In the genomic region with DNA sequence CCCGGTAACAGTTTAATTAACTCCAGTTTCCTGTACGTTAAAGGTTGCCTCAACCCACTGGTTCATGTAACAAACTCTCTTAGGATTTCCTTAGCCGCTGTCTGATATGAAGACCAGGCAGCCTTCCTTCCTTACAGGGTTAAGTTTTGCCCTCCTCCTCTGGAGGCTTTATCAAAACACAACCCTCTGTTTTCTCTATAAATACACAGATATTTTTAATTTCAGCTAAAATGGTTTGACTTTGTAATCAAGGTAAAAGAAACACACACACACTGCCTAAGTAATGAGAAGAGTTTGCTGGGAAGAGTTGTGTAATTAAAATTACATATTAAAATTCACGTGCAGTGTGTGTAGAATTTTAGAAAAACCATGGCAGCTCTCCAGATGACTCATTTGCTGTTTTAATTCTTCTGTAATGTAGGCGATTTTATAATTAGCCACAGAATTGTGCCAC, we compare ENCODE assay signal across 14 cellular contexts.
DNase-seq lines count a peak whose midpoint lies in the region; ATAC-seq and TF ChIP-seq lines count a peak whose summit lies in the region.
"Had no signal": no experiment of that assay in that cellular context is flagged by ENCODE, and none has a peak within 500 bp of the region (broad histone marks: within the 10 kb centered on the region; RNA-seq: fewer than 3 reads in every experiment).

No MANE protein-coding gene starts in this region.

- H3K4me1 ChIP-seq in breast epithelium (no peaks in the 10 kb centered on the region), SK-N-SH (ENCODE audit: control insufficient read depth in 1 of 2, insufficient read depth in 2 of 2, low read depth in 1 of 2, low read length in 1 of 2) (peaks cover 8 to 11% of the 10 kb centered on the region in 2 experiments; a peak in 3 of 4 replicates), smooth muscle cell (ENCODE audit: low read depth) (peaks cover 29% of the 10 kb centered on the region)
- H3K4me1 ChIP-seq: right lobe of liver had no signal

- POLR2A ChIA-PET in MCF 10A (lab: Yijun Ruan, JAX) (interaction anchor here (0.5 to 2.1 kb wide), 5 partner anchors 14 to 1942 kb away, joined by 3 to 9 read pairs (median 3); no protein-coding TSS in a partner anchor), SK-N-SH (lab: Yijun Ruan, JAX) (interaction anchor here (1.0 kb wide), 1 partner anchor 67 kb away, joined by 3 read pairs; no protein-coding TSS in a partner anchor)

- peak; percentile 88 for DNase-seq in MCF 10A (ENCODE audit: unreplicated experiment)
- DNase-seq in breast epithelium (ENCODE audit: low spot score in 2 of 2) = no peak
- peak; percentile 13 for DNase-seq in SK-N-SH
- DNase-seq in fibroblast of the aortic adventitia (ENCODE audit: low read depth) = peak; percentile 5
- DNase-seq in smooth muscle cell (lab: John Stamatoyannopoulos, UW; ENCODE audit: unreplicated experiment) = no peak
- no peak for DNase-seq in NCI-H510A (lab: John Stamatoyannopoulos, UW)
- DNase-seq: activated naive CD8-positive, alpha-beta T cell treated with anti-CD3 and anti-CD28 coated beads, Interleukin-2, amount 50 U/mL, for 24 hours; left colon; right lobe of liver; upper lobe of right lung had no signal

- H3K9me3 ChIP-seq in breast epithelium (no peaks in the 10 kb centered on the region), SK-N-SH (no peaks in the 10 kb centered on the region), smooth muscle cell (replicated peaks; ENCODE audit: low read depth) (no peaks in the 10 kb centered on the region)
- H3K9me3 ChIP-seq: right lobe of liver, upper lobe of right lung had no signal

- H3K4me2 ChIP-seq in SK-N-SH (no peak overlapping the region), smooth muscle cell (peak overlapping the region; percentile 70)

- H2AFZ ChIP-seq in SK-N-SH (ENCODE audit: low read depth) (no peak overlapping the region), smooth muscle cell (ENCODE audit: low read depth) (peak overlapping the region; percentile 45)

- no peaks in the 10 kb centered on the region for H3K36me3 ChIP-seq in breast epithelium
- H3K36me3 ChIP-seq in SK-N-SH (replicated peaks in 1 of 2; ENCODE audit: control insufficient read depth in 1 of 2, insufficient read depth in 2 of 2, low read length in 1 of 2) = no peaks in the 10 kb centered on the region
- no peaks in the 10 kb centered on the region for H3K36me3 ChIP-seq in smooth muscle cell (ENCODE audit: low read depth)
- H3K36me3 ChIP-seq: right lobe of liver, upper lobe of right lung had no signal

- H3K4me3 ChIP-seq in breast epithelium = no peak overlapping the region
- H3K4me3 ChIP-seq in SK-N-SH (ENCODE audit: low read depth in 2 of 2, low read length in 1 of 2) = no peak overlapping the region
- H3K4me3 ChIP-seq in fibroblast of the aortic adventitia (ENCODE audit: low read depth, low read length) = no peak overlapping the region
- H3K4me3 ChIP-seq in smooth muscle cell = no peak overlapping the region
- H3K4me3 ChIP-seq: right lobe of liver, upper lobe of right lung had no signal

- no peaks in the 10 kb centered on the region for H3K27me3 ChIP-seq in breast epithelium
- no peaks in the 10 kb centered on the region for H3K27me3 ChIP-seq in SK-N-SH (ENCODE audit: insufficient read depth)
- H3K27me3 ChIP-seq in smooth muscle cell (ENCODE audit: low read depth) = no peaks in the 10 kb centered on the region
- H3K27me3 ChIP-seq: right lobe of liver, upper lobe of right lung had no signal

- TF ChIP-seq RAD21 in SK-N-SH (IDR thresholded peaks at IDR 0.05; ENCODE audit: low read length) = no peak

- no TSS peak for BruUV-seq in MCF 10A (replicated peaks; lab: Mats Ljungman, UMichigan)

- H3K9ac ChIP-seq in SK-N-SH (no peak overlapping the region), smooth muscle cell (ENCODE audit: low read depth) (no peak overlapping the region)

- H3K27ac Mint-ChIP-seq in MCF 10A (ENCODE audit: low read depth, unreplicated experiment) = no peak overlapping the region
- H3K27ac Mint-ChIP-seq: activated naive CD8-positive, alpha-beta T cell treated with anti-CD3 and anti-CD28 coated beads, Interleukin-2, amount 50 U/mL, for 24 hours; T-helper 2 cell treated with Interferon-gamma antibody and Interleukin-4, amounts not matched to agents 5 μg/mL and 100 μg/mL, for 36 hours had no signal

- intact Hi-C loops in MCF 10A (cut with micrococcal nuclease) (no loop called here), breast epithelium (cut with DNase I; ENCODE audit: low total_unique reads) (no loop called here)

- H3K36me3 Mint-ChIP-seq in MCF 10A (ENCODE audit: insufficient read depth, unreplicated experiment) = no peaks in the 10 kb centered on the region

- H3K27ac ChIP-seq in breast epithelium (no peak overlapping the region), SK-N-SH (ENCODE audit: low read depth in 2 of 2, low read length in 1 of 2) (no peak overlapping the region), smooth muscle cell (ENCODE audit: low read depth) (peak overlapping the region; percentile 62)
- H3K27ac ChIP-seq: right lobe of liver, upper lobe of right lung had no signal

- H3K9me2 ChIP-seq in SK-N-SH = no peaks in the 10 kb centered on the region

- no peak for TF ChIP-seq EP300 in SK-N-SH (IDR thresholded peaks at IDR 0.05; ENCODE audit: borderline replicate concordance in 1 of 2, low read depth in 1 of 2, low read length in 1 of 2)

- H3K79me2 ChIP-seq in SK-N-SH (ENCODE audit: insufficient read depth) (no peaks in the 10 kb centered on the region), smooth muscle cell (ENCODE audit: low read depth) (no peaks in the 10 kb centered on the region)

- 35% methylated on average over 5 of the region's 5 CpGs for WGBS in SK-N-SH (ENCODE audit: low lambda C conversion rate)
- 20% methylated on average over 5 of the region's 5 CpGs for WGBS in smooth muscle cell (ENCODE audit: low lambda C conversion rate)

- no peak for ATAC-seq in GM19023 (IDR thresholded peaks at IDR 0.05; ENCODE audit: unreplicated experiment)
- ATAC-seq in HG03457 (IDR thresholded peaks at IDR 0.05; ENCODE audit: unreplicated experiment) = no peak
- ATAC-seq: activated naive CD8-positive, alpha-beta T cell treated with anti-CD3 and anti-CD28 coated beads, Interleukin-2, amount 50 U/mL, for 24 hours; esophagus mucosa; left colon; upper lobe of right lung had no signal

- H4K20me1 ChIP-seq in SK-N-SH (ENCODE audit: insufficient read depth) (no peaks in the 10 kb centered on the region), smooth muscle cell (ENCODE audit: low read depth) (no peaks in the 10 kb centered on the region)

- peaks cover 7% of the 10 kb centered on the region for H3K4me1 Mint-ChIP-seq in MCF 10A (ENCODE audit: insufficient read depth, unreplicated experiment)
- H3K4me1 Mint-ChIP-seq: activated naive CD8-positive, alpha-beta T cell treated with anti-CD3 and anti-CD28 coated beads, Interleukin-2, amount 50 U/mL, for 24 hours had no signal

- TF ChIP-seq CTCF in MCF 10A (IDR thresholded peaks at IDR 0.05; ENCODE audit: unreplicated experiment) (no peak), breast epithelium (IDR thresholded peaks at IDR 0.05) (no peak), SK-N-SH (IDR thresholded peaks at IDR 0.05) (no peak), fibroblast of the aortic adventitia (IDR thresholded peaks at IDR 0.05; ENCODE audit: insufficient read depth, low read length) (no peak), smooth muscle cell (IDR thresholded peaks at IDR 0.05; ENCODE audit: borderline replicate concordance, insufficient read depth, poor library complexity, severe bottlenecking) (no peak)

- CTCF ChIA-PET in MCF 10A (lab: Yijun Ruan, JAX) (interaction anchor here (0.6 kb wide), 1 partner anchor 25 kb away, joined by 3 read pairs; no protein-coding TSS in a partner anchor), SK-N-SH (lab: Yijun Ruan, JAX) (interaction anchor here (1.2 kb wide), 1 partner anchor 11 kb away, joined by 3 read pairs; no protein-coding TSS in a partner anchor)

- H3F3A ChIP-seq in SK-N-SH (replicated peaks; ENCODE audit: insufficient read depth) (no peaks in the 10 kb centered on the region), smooth muscle cell (ENCODE audit: low read depth) (no peaks in the 10 kb centered on the region)

- H3K27me3 Mint-ChIP-seq in MCF 10A (ENCODE audit: insufficient read depth, unreplicated experiment) = no peaks in the 10 kb centered on the region
- H3K27me3 Mint-ChIP-seq: activated naive CD8-positive, alpha-beta T cell treated with anti-CD3 and anti-CD28 coated beads, Interleukin-2, amount 50 U/mL, for 24 hours had no signal

- no peaks in the 10 kb centered on the region for H3K9me3 Mint-ChIP-seq in MCF 10A (ENCODE audit: unreplicated experiment)
- H3K9me3 Mint-ChIP-seq: activated naive CD8-positive, alpha-beta T cell treated with anti-CD3 and anti-CD28 coated beads, Interleukin-2, amount 50 U/mL, for 24 hours had no signal

- no peak for TF ChIP-seq POLR2A in breast epithelium (IDR thresholded peaks at IDR 0.05)

- H3K4me3 Mint-ChIP-seq in MCF 10A (ENCODE audit: unreplicated experiment) = no peak overlapping the region
- H3K4me3 Mint-ChIP-seq: activated naive CD8-positive, alpha-beta T cell treated with anti-CD3 and anti-CD28 coated beads, Interleukin-2, amount 50 U/mL, for 24 hours; T-helper 2 cell treated with Interferon-gamma antibody and Interleukin-4, amounts not matched to agents 5 μg/mL and 100 μg/mL, for 36 hours had no signal

TF ChIP-seq in SK-N-SH, 30 proteins besides CTCF, POLR2A, EP300 and RAD21:
- TF ChIP-seq, protein P1, sequence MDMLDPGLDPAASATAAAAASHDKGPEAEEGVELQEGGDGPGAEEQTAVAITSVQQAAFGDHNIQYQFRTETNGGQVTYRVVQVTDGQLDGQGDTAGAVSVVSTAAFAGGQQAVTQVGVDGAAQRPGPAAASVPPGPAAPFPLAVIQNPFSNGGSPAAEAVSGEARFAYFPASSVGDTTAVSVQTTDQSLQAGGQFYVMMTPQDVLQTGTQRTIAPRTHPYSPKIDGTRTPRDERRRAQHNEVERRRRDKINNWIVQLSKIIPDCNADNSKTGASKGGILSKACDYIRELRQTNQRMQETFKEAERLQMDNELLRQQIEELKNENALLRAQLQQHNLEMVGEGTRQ (IDR thresholded peaks at IDR 0.05; ENCODE audit: borderline replicate concordance, low read depth, low read length) = no peak
- TF ChIP-seq RFX5 (IDR thresholded peaks at IDR 0.05; ENCODE audit: low read length) (no peak), FOSL2 (IDR thresholded peaks at IDR 0.05; ENCODE audit: borderline replicate concordance, low read depth) (peak; percentile 19; the same call in 1 of the 2 replicates), JUND (IDR thresholded peaks at IDR 0.05) (peak; percentile 23; the same call in 1 of the 2 replicates), NFIC (IDR thresholded peaks at IDR 0.05; ENCODE audit: borderline replicate concordance) (peak; percentile 37; the same call in 1 of the 2 replicates)
TF ChIP-seq in SK-N-SH: peak in this region for 3.

Comparison
In these comparisons a context has a peak if more than half of its experiments do, and no peak if none do; other contexts are left out.
1. DNase-seq: peak in MCF 10A (single experiment), SK-N-SH (single experiment) and fibroblast of the aortic adventitia (single experiment); none in breast epithelium (0 of 2), smooth muscle cell (single experiment) and NCI-H510A (single experiment).